17 cellular contexts compared by ENCODE assay signal in the genomic region with DNA sequence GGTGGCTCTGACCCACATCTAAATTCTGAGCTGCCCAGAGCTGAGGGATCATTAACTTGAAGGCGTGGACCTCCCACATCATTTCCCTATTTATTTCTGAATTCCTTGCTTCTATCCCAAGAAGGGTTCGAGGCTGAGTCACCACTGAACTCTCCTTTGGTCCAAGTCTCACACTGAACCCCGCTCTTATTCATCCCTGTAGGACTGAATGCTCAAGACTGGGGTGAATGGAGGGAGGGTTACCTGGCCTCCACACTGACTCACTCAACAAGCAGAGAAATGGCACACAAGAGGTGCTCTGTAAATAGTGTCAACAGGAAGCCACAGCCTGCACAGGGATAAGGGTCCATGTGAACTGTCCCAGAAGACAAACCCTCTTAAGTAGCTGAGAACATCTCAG.
DNase-seq lines count a peak whose midpoint lies in the region; ATAC-seq and TF ChIP-seq lines count a peak whose summit lies in the region.
"Had no signal": no experiment of that assay in that cellular context is flagged by ENCODE, and none has a peak within 500 bp of the region (broad histone marks: within the 10 kb centered on the region; RNA-seq: fewer than 3 reads in every experiment).

No MANE protein-coding gene starts in this region.

- no peak for DNase-seq in activated CD4-positive, alpha-beta T cell treated with anti-CD3 and anti-CD28 coated beads for 36 hours
- DNase-seq in activated CD4-positive, alpha-beta T cell treated with anti-CD3 and anti-CD28 coated beads, Interleukin-2, amount 50 U/mL, for 1 hour = no peak
- DNase-seq in RWPE1 (ENCODE audit: low spot score) = peak; percentile 22
- DNase-seq in foreskin keratinocyte = peak in 1 of 2 donors; percentile 28
- no peak for DNase-seq in activated T-cell treated with anti-CD3 and anti-CD28 coated beads, Interleukin-2, amount 50 U/mL, for 48 hours
- no peak for DNase-seq in globus pallidus (ENCODE audit: low spot score)
- no peak for DNase-seq in posterior cingulate gyrus
- DNase-seq: CD4-positive, alpha-beta memory T cell; DMS153; HCEC 1CT; NCI-H1105 treated with DMSO at 0.1 percent for 48 hours; NCI-H1694 treated with DMSO at 0.1 percent for 48 hours; NCI-H748 treated with DMSO at 0.1 percent for 48 hours; NK-92 treated with Interleukin-12 subunit alpha and Interleukin-12 subunit beta, amount 100 ng/mL, for 24 hours; SJCRH30 had no signal

- peaks cover 16% of the 10 kb centered on the region for H3K27me3 ChIP-seq in foreskin keratinocyte
- H3K27me3 ChIP-seq: SJCRH30 had no signal

- peaks cover 23% of the 10 kb centered on the region for H3K27me3 Mint-ChIP-seq in activated CD4-positive, alpha-beta T cell treated with anti-CD3 and anti-CD28 coated beads for 36 hours

- peaks cover 7% of the 10 kb centered on the region for H3K4me1 Mint-ChIP-seq in activated CD4-positive, alpha-beta T cell treated with anti-CD3 and anti-CD28 coated beads for 36 hours

- TF ChIP-seq CTCF in RWPE1 (conservative IDR thresholded peaks at IDR 0.05; ENCODE audit: low read depth) (no peak), foreskin keratinocyte (conservative IDR thresholded peaks at IDR 0.05) (no peak)

- POLR2A ChIA-PET in activated CD4-positive, alpha-beta T cell treated with anti-CD3 and anti-CD28 coated beads for 36 hours (lab: Charles Lee) = no interaction called here
- POLR2A ChIA-PET in RWPE1 (lab: Yijun Ruan, JAX; ENCODE audit: low non-redundant PET) = no interaction called here

- intact Hi-C loops in activated CD4-positive, alpha-beta T cell treated with anti-CD3 and anti-CD28 coated beads for 36 hours (cut with DNase I, micrococcal nuclease) = no loop called here
- intact Hi-C loops in posterior cingulate gyrus (cut with DNase I) = no loop called here

- no peaks in the 10 kb centered on the region for H3K36me3 Mint-ChIP-seq in activated CD4-positive, alpha-beta T cell treated with anti-CD3 and anti-CD28 coated beads for 36 hours (ENCODE audit: low read depth)
- H3K36me3 Mint-ChIP-seq: CD4-positive, alpha-beta memory T cell had no signal

- peaks cover 9% of the 10 kb centered on the region for H3K4me1 ChIP-seq in foreskin keratinocyte

- ATAC-seq in activated CD4-positive, alpha-beta T cell treated with anti-CD3 and anti-CD28 coated beads for 36 hours = peak; percentile 24
- ATAC-seq in foreskin keratinocyte = peak; percentile 6
- ATAC-seq in GM18907 (IDR thresholded peaks at IDR 0.05; ENCODE audit: unreplicated experiment) = no peak

- H3K27ac ChIP-seq in RWPE1 (no peak overlapping the region), foreskin keratinocyte (no peak overlapping the region)
- H3K27ac ChIP-seq: 22Rv1, SJCRH30 had no signal

- H3K9me3 Mint-ChIP-seq in activated CD4-positive, alpha-beta T cell treated with anti-CD3 and anti-CD28 coated beads for 36 hours (ENCODE audit: low read depth) = no peaks in the 10 kb centered on the region
- H3K9me3 Mint-ChIP-seq: CD4-positive, alpha-beta memory T cell had no signal

- CTCF ChIA-PET in activated CD4-positive, alpha-beta T cell treated with anti-CD3 and anti-CD28 coated beads for 36 hours (lab: Charles Lee) = interaction anchor here (0.7 kb wide), 1 partner anchor 30 kb away, joined by 3 read pairs; no protein-coding TSS in a partner anchor
- CTCF ChIA-PET in RWPE1 (lab: Yijun Ruan, JAX) = interaction anchor here (0.5 kb wide), 1 partner anchor 199 kb away, joined by 3 read pairs; no protein-coding TSS in a partner anchor

- no peak overlapping the region for H3K4me3 Mint-ChIP-seq in activated CD4-positive, alpha-beta T cell treated with anti-CD3 and anti-CD28 coated beads for 36 hours
- H3K4me3 Mint-ChIP-seq: CD4-positive, alpha-beta memory T cell had no signal

- no peak overlapping the region for H3K27ac Mint-ChIP-seq in activated CD4-positive, alpha-beta T cell treated with anti-CD3 and anti-CD28 coated beads for 36 hours
- H3K27ac Mint-ChIP-seq: CD4-positive, alpha-beta memory T cell had no signal
